14 cellular contexts compared by ENCODE assay signal in the genomic region with DNA sequence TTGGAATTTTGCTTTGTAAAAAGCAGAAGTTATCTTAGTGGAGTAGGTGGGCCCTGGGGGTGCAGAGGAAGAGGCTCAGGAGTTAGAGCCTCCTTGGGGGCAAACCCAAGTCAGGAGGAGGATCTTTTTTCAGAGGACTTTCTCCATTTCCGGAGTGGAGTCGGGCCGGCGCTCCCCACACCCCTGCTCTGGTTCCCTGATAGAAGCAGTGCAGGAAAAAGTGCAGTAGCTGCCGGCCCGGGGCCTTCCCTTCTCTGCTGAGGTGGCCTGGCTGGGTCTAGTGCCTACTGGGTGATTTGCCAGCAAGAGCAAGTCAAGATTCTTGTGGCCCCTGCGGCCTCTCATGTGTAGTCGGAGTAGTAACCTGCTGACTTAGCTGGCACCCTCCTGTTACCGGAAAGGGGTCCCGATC.
DNase-seq lines count a peak whose midpoint lies in the region; ATAC-seq and TF ChIP-seq lines count a peak whose summit lies in the region.
"Had no signal": no experiment of that assay in that cellular context is flagged by ENCODE, and none has a peak within 500 bp of the region (broad histone marks: within the 10 kb centered on the region; RNA-seq: fewer than 3 reads in every experiment).

No MANE protein-coding gene starts in this region.

- H2AFZ ChIP-seq in hepatocyte = peak overlapping the region; percentile 2

- H4K20me1 ChIP-seq in hepatocyte (ENCODE audit: insufficient read depth, poor library complexity, severe bottlenecking) = no peaks in the 10 kb centered on the region

- no peak for ATAC-seq in sciatic nerve
- ATAC-seq: SK-N-SH treated with all-trans-retinoic acid at 6 μM for 48 hours had no signal

- no peaks in the 10 kb centered on the region for H3K9me2 ChIP-seq in hepatocyte (replicated peaks; ENCODE audit: insufficient read depth)

- H3K4me1 ChIP-seq in hepatocyte (ENCODE audit: insufficient read depth) = peaks cover 19% of the 10 kb centered on the region

- peak; percentile 89 for DNase-seq in KBM-7
- peak; percentile 46 for DNase-seq in activated CD8-positive, alpha-beta memory T cell treated with anti-CD3 and anti-CD28 coated beads for 24 hours
- DNase-seq in hepatocyte (ENCODE audit: low spot score) = no peak
- peak; percentile 61 for DNase-seq in sciatic nerve (ENCODE audit: low spot score)
- no peak for DNase-seq in stimulated activated CD4-positive, alpha-beta T cell treated with anti-CD3 and anti-CD28 coated beads, Interleukin-4, amount 100 ng/mL, for 4 hours
- no peak for DNase-seq in stimulated activated naive CD4-positive, alpha-beta T cell (lab: John Stamatoyannopoulos, UW)
- DNase-seq in HT-29 (ENCODE audit: low spot score) = no peak
- no peak for DNase-seq in SHP77 treated with DMSO at 0.1 percent for 48 hours (lab: John Stamatoyannopoulos, UW)
- DNase-seq: activated T-cell treated with anti-CD3 and anti-CD28 coated beads for 4 hours, DMS153, hippocampal formation had no signal

- 45% methylated on average over 10 of the region's 10 CpGs for WGBS in hepatocyte (ENCODE audit: low lambda C conversion rate, missing lambda C conversion rate)

- H3K27me3 ChIP-seq in hepatocyte = no peaks in the 10 kb centered on the region
- H3K27me3 ChIP-seq: neutrophil had no signal

- intact Hi-C loops in sciatic nerve (cut with DNase I) = no loop called here

- H3K4me3 ChIP-seq in hepatocyte = no peak overlapping the region
- H3K4me3 ChIP-seq: HAP-1 had no signal

- TF ChIP-seq CTCF in hepatocyte (IDR thresholded peaks at IDR 0.05; ENCODE audit: poor library complexity) = no peak

- H3K79me2 ChIP-seq in hepatocyte = no peaks in the 10 kb centered on the region

- H3K27ac ChIP-seq in hepatocyte = peak overlapping the region; percentile 81
- H3K27ac ChIP-seq: neutrophil had no signal

- peak overlapping the region; percentile 31 for H3K4me2 ChIP-seq in hepatocyte

- in situ Hi-C loops in KBM-7 (cut with MboI; ENCODE audit: low pct_unique_long_range_greater_than_20kb, low sequenced_read_pairs) = no loop called here

- H3K9me3 ChIP-seq in hepatocyte (ENCODE audit: low read depth) = no peaks in the 10 kb centered on the region
- H3K9me3 ChIP-seq: HAP-1, neutrophil had no signal

- H3K36me3 ChIP-seq in hepatocyte (replicated peaks; ENCODE audit: insufficient read depth, low read depth) = no peaks in the 10 kb centered on the region
- H3K36me3 ChIP-seq: HAP-1, neutrophil had no signal

Comparison
In these comparisons a context has a peak if more than half of its experiments do, and no peak if none do; other contexts are left out.
1. DNase-seq: peak in KBM-7 (single experiment), activated CD8-positive, alpha-beta memory T cell treated with anti-CD3 and anti-CD28 coated beads for 24 hours (single experiment) and sciatic nerve (single experiment); none in hepatocyte (single experiment), stimulated activated CD4-positive, alpha-beta T cell treated with anti-CD3 and anti-CD28 coated beads, Interleukin-4, amount 100 ng/mL, for 4 hours (0 of 2), stimulated activated naive CD4-positive, alpha-beta T cell (0 of 6), HT-29 (single experiment) and SHP77 treated with DMSO at 0.1 percent for 48 hours (single experiment).